Comparison of ENCODE assay signal across 22 cellular contexts in the genomic region with DNA sequence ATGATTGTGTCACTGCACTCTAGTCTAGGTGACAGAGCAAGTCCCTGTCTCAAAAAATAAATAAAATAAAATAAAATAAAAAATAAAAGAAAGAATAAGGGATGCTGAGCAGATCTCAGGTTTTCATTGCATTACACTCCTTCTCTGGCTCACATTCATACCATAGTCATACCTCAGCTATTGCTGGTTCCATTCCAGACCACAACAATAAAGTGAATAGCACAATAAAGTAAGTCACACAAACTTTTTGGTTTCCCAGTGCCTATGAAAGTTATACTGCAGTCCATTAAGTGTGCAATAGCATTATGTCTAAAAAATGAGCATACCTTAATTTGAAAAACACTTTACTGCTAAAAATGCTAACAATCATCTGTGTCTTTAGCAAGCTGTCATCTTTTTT.
DNase-seq lines count a peak whose midpoint lies in the region; ATAC-seq, FAIRE-seq and TF ChIP-seq lines count a peak whose summit lies in the region.
"Had no signal": no experiment of that assay in that cellular context is flagged by ENCODE, and none has a peak within 500 bp of the region (broad histone marks: within the 10 kb centered on the region; RNA-seq: fewer than 3 reads in every experiment).

No MANE protein-coding gene starts in this region.

- no peak overlapping the region for H3K4me2 ChIP-seq in astrocyte (ENCODE audit: low read length)
- H3K4me2 ChIP-seq: PC-9 had no signal

- no peak overlapping the region for H3K27ac ChIP-seq in astrocyte (ENCODE audit: low read depth, low read length)
- H3K27ac ChIP-seq: C4-2B, PC-9, SJSA1 had no signal

- H3K9me3 ChIP-seq in astrocyte (ENCODE audit: insufficient read depth, low read depth, low read length) = no peaks in the 10 kb centered on the region
- H3K9me3 ChIP-seq: SJSA1 had no signal

- ATAC-seq in HG03097 (IDR thresholded peaks at IDR 0.05; ENCODE audit: low FRiP score, unreplicated experiment) = no peak

- no peak overlapping the region for H3K4me3 Mint-ChIP-seq in astrocyte (ENCODE audit: unreplicated experiment)
- H3K4me3 Mint-ChIP-seq: H9 had no signal

- H3K4me1 ChIP-seq in astrocyte (ENCODE audit: insufficient read depth, low read length) = no peaks in the 10 kb centered on the region
- H3K4me1 ChIP-seq: SJSA1 had no signal

- no peak overlapping the region for H2AFZ ChIP-seq in astrocyte (ENCODE audit: low read depth, low read length)
- H2AFZ ChIP-seq: PC-9 had no signal

- no peaks in the 10 kb centered on the region for H3K36me3 ChIP-seq in astrocyte (ENCODE audit: insufficient read depth, low read length)
- H3K36me3 ChIP-seq: SJSA1 had no signal

- H3K9me3 Mint-ChIP-seq in astrocyte (ENCODE audit: unreplicated experiment) = peaks cover 13% of the 10 kb centered on the region

- H3K36me3 Mint-ChIP-seq in astrocyte (ENCODE audit: low read depth, unreplicated experiment) = no peaks in the 10 kb centered on the region

- FAIRE-seq in astrocyte (lab: Jason Lieb, UNC) = no peak
- FAIRE-seq: D721Med, G401.6, HTR-8/SVneo had no signal

- H3K27me3 Mint-ChIP-seq in astrocyte (ENCODE audit: low read depth, unreplicated experiment) = peaks cover 8% of the 10 kb centered on the region

- no peak overlapping the region for H3K27ac Mint-ChIP-seq in astrocyte (ENCODE audit: unreplicated experiment)
- H3K27ac Mint-ChIP-seq: H9 had no signal

- H3K4me3 ChIP-seq in astrocyte (ENCODE audit: insufficient read depth, low read depth, low read length) (no peak overlapping the region), fibroblast of mammary gland (ENCODE audit: control insufficient read depth, low read depth, low read length) (no peak overlapping the region)
- H3K4me3 ChIP-seq: PC-9, SJSA1 had no signal

- peak; percentile 63 for DNase-seq in LHCN-M2 (ENCODE audit: low read depth)
- peak; percentile 73 for DNase-seq in astrocyte (ENCODE audit: low read depth)
- DNase-seq in fibroblast of mammary gland (ENCODE audit: low read depth) = peak; percentile 54
- peak; percentile 23 for DNase-seq in myocyte (ENCODE audit: low read depth)
- no peak for DNase-seq in NCI-H446 treated with DMSO at 0.1 percent for 48 hours (lab: John Stamatoyannopoulos, UW)
- no peak for DNase-seq in activated CD4-positive, alpha-beta T cell treated with anti-CD3 and anti-CD28 coated beads for 1 hour
- DNase-seq in SIG-M5 treated with dmso at 0.1 percent for 504 hours (lab: John Stamatoyannopoulos, UW; ENCODE audit: unreplicated experiment) = no peak
- DNase-seq: ACHN, DMS79, H9, IMR-90, NCI-H1105 treated with DMSO at 0.1 percent for 48 hours, NCI-H1694 treated with DMSO at 0.1 percent for 48 hours, NCI-H2227 treated with DMSO at 0.1 percent for 48 hours, NCI-H524 treated with DMSO at 0.1 percent for 48 hours, PC-9 had no signal

- H4K20me1 ChIP-seq in astrocyte (ENCODE audit: insufficient read depth, low read length) = no peaks in the 10 kb centered on the region

- H3K9ac ChIP-seq in astrocyte (ENCODE audit: low read length) = no peak overlapping the region

- no peaks in the 10 kb centered on the region for H3K27me3 ChIP-seq in astrocyte (ENCODE audit: insufficient read depth, low read length)
- H3K27me3 ChIP-seq: SJSA1 had no signal

- no peak for TF ChIP-seq CTCF in astrocyte (IDR thresholded peaks at IDR 0.05; ENCODE audit: insufficient read depth, low read depth, low read length)
- no peak for TF ChIP-seq CTCF in fibroblast of mammary gland (conservative IDR thresholded peaks at IDR 0.05; ENCODE audit: control insufficient read depth, insufficient read depth, low read depth, low read length)

- no peaks in the 10 kb centered on the region for H3K4me1 Mint-ChIP-seq in astrocyte (ENCODE audit: low read depth, unreplicated experiment)

- no peaks in the 10 kb centered on the region for H3K79me2 ChIP-seq in astrocyte (ENCODE audit: insufficient read depth, low read length)

Comparison
In these comparisons a context has a peak if more than half of its experiments do, and no peak if none do; other contexts are left out.
1. DNase-seq: peak in LHCN-M2 (single experiment), astrocyte (single experiment), fibroblast of mammary gland (single experiment) and myocyte (single experiment); none in NCI-H446 treated with DMSO at 0.1 percent for 48 hours (single experiment), activated CD4-positive, alpha-beta T cell treated with anti-CD3 and anti-CD28 coated beads for 1 hour (single experiment) and SIG-M5 treated with dmso at 0.1 percent for 504 hours (single experiment).